Comparison of ENCODE assay signal across 1 cellular context in genomic region chr17:81004336-81005015, GRCh38.
TF ChIP-seq lines count a peak whose summit lies in the region.

No MANE protein-coding gene starts in this region.

TF ChIP-seq in GM12878, 131 proteins besides CTCF, POLR2A, EP300 and RAD21:
- no peak for TF ChIP-seq TCF7 (IDR thresholded peaks at IDR 0.05; ENCODE audit: borderline replicate concordance)
- no peak for TF ChIP-seq BRCA1 (IDR thresholded peaks at IDR 0.05; ENCODE audit: low read depth, low read length)
